ENCODE assay signal across 19 cellular contexts in genomic region chr1:98030483-98030882, GRCh38.
DNase-seq lines count a peak whose midpoint lies in the region; ATAC-seq and TF ChIP-seq lines count a peak whose summit lies in the region.
"Had no signal": no experiment of that assay in that cellular context is flagged by ENCODE, and none has a peak within 500 bp of the region (broad histone marks: within the 10 kb centered on the region; RNA-seq: fewer than 3 reads in every experiment).

No MANE protein-coding gene starts in this region.

- H3K4me3 Mint-ChIP-seq in T-helper 17 cell = no peak overlapping the region
- H3K4me3 Mint-ChIP-seq: activated naive CD8-positive, alpha-beta T cell; central memory CD8-positive, alpha-beta T cell had no signal

- H3K36me3 Mint-ChIP-seq in T-helper 17 cell (ENCODE audit: low read depth) = no peaks in the 10 kb centered on the region
- H3K36me3 Mint-ChIP-seq: activated naive CD8-positive, alpha-beta T cell had no signal

- no peaks in the 10 kb centered on the region for H4K20me1 ChIP-seq in Karpas-422 (ENCODE audit: insufficient read depth, low read depth, low read length)
- H4K20me1 ChIP-seq: BLaER1 had no signal

- no peaks in the 10 kb centered on the region for H3K9me2 ChIP-seq in Karpas-422 (replicated peaks; ENCODE audit: insufficient read depth, low read length)

- peak overlapping the region; percentile 73; the same call in 1 of the 2 replicates for H2AFZ ChIP-seq in Karpas-422 (ENCODE audit: low read length)

- peak; percentile 73 for DNase-seq in EL
- DNase-seq in Karpas-422 = no peak
- DNase-seq in astrocyte of the spinal cord (ENCODE audit: low read depth, low spot score) = peak; percentile 70
- peak; percentile 46 for DNase-seq in myocyte (ENCODE audit: low read depth)
- DNase-seq in effector memory CD4-positive, alpha-beta T cell = no peak
- DNase-seq in T-helper 17 cell = no peak
- DNase-seq in heart left ventricle = no peak
- DNase-seq in SKM-1 (lab: John Stamatoyannopoulos, UW; ENCODE audit: unreplicated experiment) = no peak
- DNase-seq: activated CD8-positive, alpha-beta memory T cell treated with anti-CD3 and anti-CD28 coated beads, Interleukin-2, amount 50 U/mL, for 48 hours; DMS53; heart right ventricle; kidney glomerular epithelial cell; MV-4-11; NCI-H774; right lobe of liver; thyroid gland had no signal

- no peak overlapping the region for H3K27ac Mint-ChIP-seq in T-helper 17 cell
- H3K27ac Mint-ChIP-seq: activated naive CD8-positive, alpha-beta T cell had no signal

- peak overlapping the region; percentile 9 for H3K4me2 ChIP-seq in Karpas-422 (ENCODE audit: low read depth, low read length, poor library complexity, severe bottlenecking)
- H3K4me2 ChIP-seq: BLaER1 had no signal

- in situ Hi-C loops in astrocyte of the spinal cord (cut with HindIII; ENCODE audit: low sequenced_read_pairs) = no loop called here

- no peak overlapping the region for H3K9ac ChIP-seq in Karpas-422 (ENCODE audit: low read length)
- H3K9ac ChIP-seq: BLaER1 had no signal

- H3K4me1 ChIP-seq in Karpas-422 (ENCODE audit: low read length) = peaks cover 30% of the 10 kb centered on the region
- no peaks in the 10 kb centered on the region for H3K4me1 ChIP-seq in effector memory CD4-positive, alpha-beta T cell (ENCODE audit: control insufficient read depth, insufficient read depth, low read length, poor library complexity, severe bottlenecking)
- H3K4me1 ChIP-seq in heart left ventricle = no peaks in the 10 kb centered on the region
- H3K4me1 ChIP-seq: BLaER1, heart right ventricle, right lobe of liver, thyroid gland had no signal

- no peaks in the 10 kb centered on the region for H3K79me2 ChIP-seq in Karpas-422 (ENCODE audit: low read length)

- no peaks in the 10 kb centered on the region for H3K9me3 ChIP-seq in Karpas-422 (ENCODE audit: low read length)
- H3K9me3 ChIP-seq in effector memory CD4-positive, alpha-beta T cell (ENCODE audit: control insufficient read depth, low read length) = no peaks in the 10 kb centered on the region
- no peaks in the 10 kb centered on the region for H3K9me3 ChIP-seq in T-helper 17 cell (ENCODE audit: control insufficient read depth, low read length, poor library complexity, severe bottlenecking)
- no peaks in the 10 kb centered on the region for H3K9me3 ChIP-seq in heart left ventricle
- H3K9me3 ChIP-seq: BLaER1, heart right ventricle, right lobe of liver, thyroid gland had no signal

- no peak for ATAC-seq in T-helper 17 cell
- ATAC-seq in heart left ventricle = no peak
- ATAC-seq: heart right ventricle, right lobe of liver had no signal

- H3K27me3 Mint-ChIP-seq in T-helper 17 cell = peaks cover 8% of the 10 kb centered on the region

- H3K36me3 ChIP-seq in Karpas-422 (ENCODE audit: insufficient read depth, low read length) (no peaks in the 10 kb centered on the region), heart left ventricle (no peaks in the 10 kb centered on the region)
- no peaks in the 10 kb centered on the region for H3K36me3 ChIP-seq in effector memory CD4-positive, alpha-beta T cell (ENCODE audit: control insufficient read depth, insufficient read depth, low read length)
- H3K36me3 ChIP-seq: BLaER1, heart right ventricle, right lobe of liver, thyroid gland had no signal

- TF ChIP-seq POLR2A in heart left ventricle (IDR thresholded peaks at IDR 0.05) = no peak

- no peak overlapping the region for H3K27ac ChIP-seq in Karpas-422 (ENCODE audit: low read length)
- H3K27ac ChIP-seq in effector memory CD4-positive, alpha-beta T cell (ENCODE audit: insufficient read depth, low read length, poor library complexity, severe bottlenecking) = no peak overlapping the region
- H3K27ac ChIP-seq in heart left ventricle = no peak overlapping the region
- H3K27ac ChIP-seq: BLaER1, heart right ventricle, right lobe of liver, thyroid gland had no signal

- intact Hi-C loops in heart left ventricle (cut with DNase I) = no loop called here

- H3K4me3 ChIP-seq in Karpas-422 (ENCODE audit: low read length) = no peak overlapping the region
- H3K4me3 ChIP-seq in astrocyte of the spinal cord (ENCODE audit: low read depth, low read length) = no peak overlapping the region
- no peak overlapping the region for H3K4me3 ChIP-seq in effector memory CD4-positive, alpha-beta T cell (ENCODE audit: insufficient read depth, low read depth, low read length, poor library complexity, severe bottlenecking)
- no peak overlapping the region for H3K4me3 ChIP-seq in heart left ventricle
- H3K4me3 ChIP-seq: BLaER1, heart right ventricle, right lobe of liver, thyroid gland had no signal

- TF ChIP-seq CTCF in astrocyte of the spinal cord (IDR thresholded peaks at IDR 0.05; ENCODE audit: low read depth, low read length) = no peak
- no peak for TF ChIP-seq CTCF in heart left ventricle (IDR thresholded peaks at IDR 0.05)

- no peaks in the 10 kb centered on the region for H3K4me1 Mint-ChIP-seq in T-helper 17 cell
- H3K4me1 Mint-ChIP-seq: central memory CD8-positive, alpha-beta T cell had no signal

- H3K27me3 ChIP-seq in Karpas-422 (ENCODE audit: low read length) (no peaks in the 10 kb centered on the region), heart left ventricle (no peaks in the 10 kb centered on the region)
- no peaks in the 10 kb centered on the region for H3K27me3 ChIP-seq in effector memory CD4-positive, alpha-beta T cell (replicated peaks; ENCODE audit: control insufficient read depth, insufficient read depth, low read length, poor library complexity, severe bottlenecking)
- H3K27me3 ChIP-seq: BLaER1, right lobe of liver, thyroid gland had no signal

Comparison
In these comparisons a context has a peak if more than half of its experiments do, and no peak if none do; other contexts are left out.
1. DNase-seq: peak in EL (single experiment), astrocyte of the spinal cord (single experiment) and myocyte (single experiment); none in Karpas-422 (single experiment), effector memory CD4-positive, alpha-beta T cell (0 of 3), T-helper 17 cell (0 of 3), heart left ventricle (0 of 5) and SKM-1 (single experiment).